In the genomic region with DNA sequence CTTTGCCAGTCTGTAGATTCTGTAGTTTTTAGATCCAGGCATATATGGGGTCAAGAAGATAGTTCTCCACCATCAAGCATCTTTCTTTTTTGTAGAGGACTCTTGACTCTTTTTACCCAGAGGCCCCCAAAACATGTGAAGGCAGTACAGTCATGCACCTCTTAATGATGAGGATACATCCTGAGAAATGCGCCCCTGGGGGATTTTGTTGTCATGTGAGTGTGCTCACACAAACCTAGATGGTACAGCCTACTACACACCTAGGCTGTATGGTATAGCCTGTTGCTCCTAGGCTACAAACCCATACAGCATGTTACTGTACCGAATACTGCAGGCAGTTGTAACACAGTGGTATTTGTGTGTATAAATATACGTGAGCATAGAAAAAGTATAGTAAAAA, we compare ENCODE assay signal across 18 cellular contexts. TPM values are rescaled to one million over a fixed set of nuclear protein-coding genes. Genes with fewer than 3 reads are reported as not detected.
DNase-seq lines count a peak whose midpoint lies in the region; ATAC-seq, FAIRE-seq and TF ChIP-seq lines count a peak whose summit lies in the region.
"Had no signal": no experiment of that assay in that cellular context is flagged by ENCODE, and none has a peak within 500 bp of the region (broad histone marks: within the 10 kb centered on the region; RNA-seq: fewer than 3 reads in every experiment).

No MANE protein-coding gene starts in this region.

- H3K4me3 Mint-ChIP-seq in activated T-cell treated with anti-CD3 and anti-CD28 coated beads, Interleukin-2, amount 50 U/mL, for 4 hours: no peak overlapping the region
- H3K4me3 Mint-ChIP-seq in activated T-helper 2 cell treated with anti-CD3 and anti-CD28 coated beads, Interferon-gamma antibody, Interleukin-2, Interleukin-4, amounts not matched to agents 10 μg/mL and 5 μg/mL and 100 μg/mL, durations not matched to agents 14 hours and 24 hours and 36 hours (ENCODE audit: low read depth): no peak overlapping the region
- H3K4me3 Mint-ChIP-seq: activated T-helper 1 cell treated with anti-CD3 and anti-CD28 coated beads, Interleukin-12 subunit alpha, Interleukin-12 subunit beta, Interleukin-2, Interleukin-4 antibody, amounts not matched to agents 30 ng/mL and 10 ng/mL and 1 ng/mL, durations not matched to agents 14 hours and 24 hours and 36 hours; endodermal cell; stimulated activated naive B cell treated with anti-CD40 and anti-IgM and Interleukin-4, amounts not matched to agents 10 μg/mL and 1 μg/mL and 100 μg/mL, for 72 hours had no signal

- H3K27ac Mint-ChIP-seq in activated T-helper 2 cell treated with anti-CD3 and anti-CD28 coated beads, Interferon-gamma antibody, Interleukin-2, Interleukin-4, amounts not matched to agents 10 μg/mL and 5 μg/mL and 100 μg/mL, durations not matched to agents 14 hours and 24 hours and 36 hours: peak overlapping the region; percentile 33
- H3K27ac Mint-ChIP-seq: endodermal cell had no signal

- H3K36me3 Mint-ChIP-seq in activated T-cell treated with anti-CD3 and anti-CD28 coated beads, Interleukin-2, amount 50 U/mL, for 4 hours (ENCODE audit: insufficient read depth): peaks cover 50% of the 10 kb centered on the region
- H3K36me3 Mint-ChIP-seq in activated T-helper 2 cell treated with anti-CD3 and anti-CD28 coated beads, Interferon-gamma antibody, Interleukin-2, Interleukin-4, amounts not matched to agents 10 μg/mL and 5 μg/mL and 100 μg/mL, durations not matched to agents 14 hours and 24 hours and 36 hours (ENCODE audit: low read depth): peaks cover 87% of the 10 kb centered on the region

- intact Hi-C loops in activated T-helper 2 cell treated with anti-CD3 and anti-CD28 coated beads, Interferon-gamma antibody, Interleukin-2, Interleukin-4, amounts not matched to agents 10 μg/mL and 5 μg/mL and 100 μg/mL, durations not matched to agents 14 hours and 24 hours and 36 hours (cut with micrococcal nuclease): no loop called here

- DNase-seq in activated T-cell treated with anti-CD3 and anti-CD28 coated beads, Interleukin-2, amount 50 U/mL, for 4 hours: no peak
- DNase-seq in activated T-cell treated with anti-CD3 and anti-CD28 coated beads for 4 hours (no peak), GM12891 (ENCODE audit: insufficient read length, low spot score) (no peak), pons (ENCODE audit: low spot score) (no peak), HK-2 (ENCODE audit: unreplicated experiment) (no peak)
- no peak for DNase-seq in activated T-helper 2 cell treated with anti-CD3 and anti-CD28 coated beads, Interferon-gamma antibody, Interleukin-2, Interleukin-4, amounts not matched to agents 10 μg/mL and 5 μg/mL and 100 μg/mL, durations not matched to agents 14 hours and 24 hours and 36 hours (ENCODE audit: low spot score)
- DNase-seq in stimulated activated CD8-positive, alpha-beta memory T cell treated with anti-CD3 and anti-CD28 coated beads, Interleukin-4, amount 100 ng/mL, for 48 hours: peak; percentile 23
- DNase-seq: cortex of kidney; endodermal cell; foreskin melanocyte; mesendoderm; NCI-H187; NCI-H69; stimulated activated CD4-positive, alpha-beta T cell treated with anti-CD3 and anti-CD28 coated beads, Interleukin-2, amount 100 ng/mL, for 24 hours; stimulated activated naive B cell treated with anti-CD40 and anti-IgM and Interleukin-4, amounts not matched to agents 10 μg/mL and 1 μg/mL and 100 μg/mL, for 72 hours; uterus had no signal

- H3K27me3 Mint-ChIP-seq in activated T-cell treated with anti-CD3 and anti-CD28 coated beads, Interleukin-2, amount 50 U/mL, for 4 hours (ENCODE audit: low read depth): no peaks in the 10 kb centered on the region
- H3K27me3 Mint-ChIP-seq in activated T-helper 2 cell treated with anti-CD3 and anti-CD28 coated beads, Interferon-gamma antibody, Interleukin-2, Interleukin-4, amounts not matched to agents 10 μg/mL and 5 μg/mL and 100 μg/mL, durations not matched to agents 14 hours and 24 hours and 36 hours (ENCODE audit: low read depth): no peaks in the 10 kb centered on the region
- H3K27me3 Mint-ChIP-seq: stimulated activated naive B cell treated with anti-CD40 and anti-IgM and Interleukin-4, amounts not matched to agents 10 μg/mL and 1 μg/mL and 100 μg/mL, for 72 hours had no signal

- ATAC-seq in activated T-cell treated with anti-CD3 and anti-CD28 coated beads, Interleukin-2, amount 50 U/mL, for 4 hours: peak; percentile 41 to 42
- ATAC-seq: stimulated activated naive B cell treated with anti-CD40 and anti-IgM and Interleukin-4, amounts not matched to agents 10 μg/mL and 1 μg/mL and 100 μg/mL, for 72 hours had no signal

- peak; percentile 52 for FAIRE-seq in GM12891 (lab: Jason Lieb, UNC)
- FAIRE-seq: RCC 7860 had no signal

- no peak for TF ChIP-seq POLR2A in GM12891 (IDR thresholded peaks at IDR 0.05; ENCODE audit: low read depth, low read length)

- H3K4me1 Mint-ChIP-seq in activated T-cell treated with anti-CD3 and anti-CD28 coated beads, Interleukin-2, amount 50 U/mL, for 4 hours (ENCODE audit: low read depth): peaks cover 92% of the 10 kb centered on the region
- H3K4me1 Mint-ChIP-seq in activated T-helper 2 cell treated with anti-CD3 and anti-CD28 coated beads, Interferon-gamma antibody, Interleukin-2, Interleukin-4, amounts not matched to agents 10 μg/mL and 5 μg/mL and 100 μg/mL, durations not matched to agents 14 hours and 24 hours and 36 hours (ENCODE audit: low read depth): peaks cover 80% of the 10 kb centered on the region
- H3K4me1 Mint-ChIP-seq: endodermal cell had no signal

- H3K9me3 Mint-ChIP-seq in activated T-cell treated with anti-CD3 and anti-CD28 coated beads, Interleukin-2, amount 50 U/mL, for 4 hours: no peaks in the 10 kb centered on the region
- H3K9me3 Mint-ChIP-seq in activated T-helper 2 cell treated with anti-CD3 and anti-CD28 coated beads, Interferon-gamma antibody, Interleukin-2, Interleukin-4, amounts not matched to agents 10 μg/mL and 5 μg/mL and 100 μg/mL, durations not matched to agents 14 hours and 24 hours and 36 hours: no peaks in the 10 kb centered on the region
- H3K9me3 Mint-ChIP-seq: activated T-helper 1 cell treated with anti-CD3 and anti-CD28 coated beads, Interleukin-12 subunit alpha, Interleukin-12 subunit beta, Interleukin-2, Interleukin-4 antibody, amounts not matched to agents 30 ng/mL and 10 ng/mL and 1 ng/mL, durations not matched to agents 14 hours and 24 hours and 36 hours; endodermal cell; stimulated activated naive B cell treated with anti-CD40 and anti-IgM and Interleukin-4, amounts not matched to agents 10 μg/mL and 1 μg/mL and 100 μg/mL, for 72 hours had no signal

TF ChIP-seq in GM12891, 5 proteins besides CTCF, POLR2A, EP300 and RAD21:
- no peak for TF ChIP-seq SPI1 (IDR thresholded peaks at IDR 0.05; ENCODE audit: low read depth, low read length)
TF ChIP-seq in GM12891: peak in this region for 0.

RNA-seq across cellular contexts. Expression of a gene that starts 23.0 kb away (rescaled TPM):
- total RNA-seq in activated T-cell treated with anti-CD3 and anti-CD28 coated beads, Interleukin-2, amount 50 U/mL, for 4 hours: 100 to 1,000 TPM in 2 of 3 donors, 10 to 100 TPM in 1; 79.4 to 112 (median 107) TPM
- polyA plus RNA-seq in GM12891 (2012; ENCODE audit: low read depth, missing spikeins): 181 TPM
- 255 TPM in 2 replicates for total RNA-seq in activated T-helper 2 cell treated with anti-CD3 and anti-CD28 coated beads, Interferon-gamma antibody, Interleukin-2, Interleukin-4, amounts not matched to agents 10 μg/mL and 5 μg/mL and 100 μg/mL, durations not matched to agents 14 hours and 24 hours and 36 hours
